25 cellular contexts compared by ENCODE assay signal in genomic region chr15:40250304-40250656, GRCh38. TPM values are rescaled to one million over a fixed set of nuclear protein-coding genes. Genes with fewer than 3 reads are reported as not detected.
DNase-seq lines count a peak whose midpoint lies in the region; ATAC-seq and TF ChIP-seq lines count a peak whose summit lies in the region.
"Had no signal": no experiment of that assay in that cellular context is flagged by ENCODE, and none has a peak within 500 bp of the region (broad histone marks: within the 10 kb centered on the region; RNA-seq: fewer than 3 reads in every experiment).

No MANE protein-coding gene starts in this region.

- no peak for TF ChIP-seq CTCF in breast epithelium (IDR thresholded peaks at IDR 0.05)
- no peak for TF ChIP-seq CTCF in MCF 10A (IDR thresholded peaks at IDR 0.05; ENCODE audit: unreplicated experiment)
- no peak for TF ChIP-seq CTCF in RWPE2 (IDR thresholded peaks at IDR 0.05; ENCODE audit: poor library complexity, severe bottlenecking)
- no peak for TF ChIP-seq CTCF in esophagus squamous epithelium (IDR thresholded peaks at IDR 0.05)
- no peak for TF ChIP-seq CTCF in vagina (IDR thresholded peaks at IDR 0.05)

- peaks cover 31% of the 10 kb centered on the region for H3K36me3 Mint-ChIP-seq in MCF 10A (ENCODE audit: insufficient read depth, unreplicated experiment)
- H3K36me3 Mint-ChIP-seq: CD8-positive, alpha-beta T cell had no signal

- H3K36me3 ChIP-seq in breast epithelium (no peaks in the 10 kb centered on the region), RWPE2 (ENCODE audit: low read depth) (no peaks in the 10 kb centered on the region; the same call in 1 of the 2 replicates), esophagus squamous epithelium (peaks cover 0 to 33% (median 0%) of the 10 kb centered on the region in 3 donors), vagina (no peaks in the 10 kb centered on the region)

- no peaks in the 10 kb centered on the region for H3K9me3 ChIP-seq in breast epithelium
- H3K9me3 ChIP-seq in RWPE2 (ENCODE audit: severe bottlenecking) = no peaks in the 10 kb centered on the region
- H3K9me3 ChIP-seq in esophagus squamous epithelium = no peaks in the 10 kb centered on the region
- H3K9me3 ChIP-seq in vagina = no peaks in the 10 kb centered on the region

- H3K27ac Mint-ChIP-seq in MCF 10A (ENCODE audit: low read depth, unreplicated experiment) = no peak overlapping the region
- H3K27ac Mint-ChIP-seq: CD8-positive, alpha-beta T cell had no signal

- no peaks in the 10 kb centered on the region for H3K9me3 Mint-ChIP-seq in MCF 10A (ENCODE audit: unreplicated experiment)
- H3K9me3 Mint-ChIP-seq: CD8-positive, alpha-beta T cell; HFFc6 had no signal

- no TSS peak for BruUV-seq in MCF 10A (replicated peaks; lab: Mats Ljungman, UMichigan)

- TF ChIP-seq POLR2A in breast epithelium (IDR thresholded peaks at IDR 0.05) = no peak
- TF ChIP-seq POLR2A in esophagus squamous epithelium (IDR thresholded peaks at IDR 0.05) = no peak
- no peak for TF ChIP-seq POLR2A in vagina (IDR thresholded peaks at IDR 0.05)

- H3K27ac ChIP-seq in breast epithelium (peak overlapping the region; percentile 54 to 64), RWPE2 (ENCODE audit: poor library complexity, severe bottlenecking) (peak overlapping the region; percentile 21), esophagus squamous epithelium (peak overlapping the region; percentile 7 to 84 (median 80)), vagina (peak overlapping the region; percentile 40)
- H3K27ac ChIP-seq: HL-60, SK-N-MC had no signal

- no peak overlapping the region for H3K4me3 ChIP-seq in breast epithelium
- H3K4me3 ChIP-seq in RWPE2 (ENCODE audit: severe bottlenecking) = no peak overlapping the region
- H3K4me3 ChIP-seq in esophagus squamous epithelium = no peak overlapping the region
- H3K4me3 ChIP-seq in vagina = no peak overlapping the region
- H3K4me3 ChIP-seq: SK-N-MC had no signal

- H3K27me3 Mint-ChIP-seq in MCF 10A (ENCODE audit: insufficient read depth, unreplicated experiment) = no peaks in the 10 kb centered on the region

- H3K4me1 ChIP-seq in breast epithelium = peaks cover 6 to 20% of the 10 kb centered on the region in 2 donors
- H3K4me1 ChIP-seq in RWPE2 (ENCODE audit: insufficient read depth, poor library complexity, severe bottlenecking) = peaks cover 29% of the 10 kb centered on the region
- H3K4me1 ChIP-seq in esophagus squamous epithelium = peaks cover 45 to 100% (median 52%) of the 10 kb centered on the region in 3 donors
- H3K4me1 ChIP-seq in vagina = peaks cover 59% of the 10 kb centered on the region

- ATAC-seq in RWPE2 (ENCODE audit: low read depth) = no peak
- ATAC-seq: CD8-positive, alpha-beta T cell; HepG2 had no signal

- H3K4me3 Mint-ChIP-seq in MCF 10A (ENCODE audit: unreplicated experiment) = no peak overlapping the region
- H3K4me3 Mint-ChIP-seq: CD8-positive, alpha-beta T cell had no signal

- DNase-seq in breast epithelium (ENCODE audit: low spot score in 2 of 2) (no peak), MCF 10A (ENCODE audit: unreplicated experiment) (no peak), RWPE2 (ENCODE audit: low spot score) (no peak), esophagus squamous epithelium (lab: John Stamatoyannopoulos, UW) (no peak), vagina (ENCODE audit: extremely low spot score in 2 of 2) (no peak), AG20443 (ENCODE audit: low spot score) (no peak)
- DNase-seq in activated CD4-positive, alpha-beta T cell treated with anti-CD3 and anti-CD28 coated beads for 4 hours = no peak
- DNase-seq: 8988T; AML-193; CD8-positive, alpha-beta T cell; DND-41; HFFc6; KG1; NCI-H1092 treated with DMSO at 0.1 percent for 48 hours; NCI-H146; NCI-H2029; NCI-H226; NCI-H510A treated with DMSO at 0.1 percent for 48 hours; NCI-H82; SHP77 treated with DMSO at 0.1 percent for 48 hours had no signal

- peaks cover 12% of the 10 kb centered on the region for H3K4me1 Mint-ChIP-seq in MCF 10A (ENCODE audit: insufficient read depth, unreplicated experiment)

- POLR2A ChIA-PET in MCF 10A (lab: Yijun Ruan, JAX) = interaction anchor here (0.8 to 1.7 kb wide), 5 partner anchors 9 to 147 kb away, joined by 3 to 7 read pairs (median 4); partner anchors contain the start of gene PAK6

- H3K27me3 ChIP-seq in breast epithelium (no peaks in the 10 kb centered on the region), RWPE2 (ENCODE audit: insufficient read depth, poor library complexity, severe bottlenecking) (no peaks in the 10 kb centered on the region), esophagus squamous epithelium (peaks cover 0 to 34% (median 0%) of the 10 kb centered on the region in 4 donors), vagina (no peaks in the 10 kb centered on the region)

- WGBS in esophagus squamous epithelium, 2 donors = 65 to 80% methylated on average over 6 to 8 of the region's 8 CpGs

- CTCF ChIA-PET in MCF 10A (lab: Yijun Ruan, JAX) = interaction anchor here (1.7 to 2.6 kb wide), 2 partner anchors 24 to 33 kb away, joined by 12 to 13 read pairs; no protein-coding TSS in a partner anchor

- intact Hi-C loops in breast epithelium (cut with DNase I; ENCODE audit: low total_unique reads) = no loop called here
- intact Hi-C loops in MCF 10A (cut with micrococcal nuclease) = no loop called here
- intact Hi-C loops in esophagus squamous epithelium (cut with DNase I) = no loop called here
- intact Hi-C loops in vagina (cut with DNase I) = no loop called here

RNA-seq across cellular contexts. Expression of gene PAK6, which starts 11.4 kb away (rescaled TPM):
- total RNA-seq in breast epithelium (10 to 100 TPM in 1 of 3 donors, 1 to 10 TPM in 1, under 1 TPM in 1; 0.80 to 11.0 (median 9.5) TPM), MCF 10A (2022) (9.3 and 9.5 TPM in 2 replicates), esophagus squamous epithelium (10 to 100 TPM; 31.5 to 53.5 (median 37.2) TPM), vagina (19.9 TPM)
- total RNA-seq: HFFc6 had no signal

RNA-seq across cellular contexts. Expression of gene ANKRD63, which starts 32.6 kb away (rescaled TPM):
- total RNA-seq in breast epithelium (not detected), MCF 10A (2022) (not detected in 2 replicates), esophagus squamous epithelium (not detected), vagina (not detected)
- total RNA-seq: CD8-positive, alpha-beta T cell; HepG2; HFFc6; HT-29; OCI-LY7 had no signal

RNA-seq across cellular contexts. Expression of gene PLCB2, which starts 57.5 kb away (rescaled TPM):
- total RNA-seq in breast epithelium (10 to 100 TPM in 2 of 3 donors, 1 to 10 TPM in 1; 4.3 to 17.9 (median 13.6) TPM), MCF 10A (2022) (0.15 and 0.84 TPM in 2 replicates), esophagus squamous epithelium (10 to 100 TPM in 3 of 4 donors, 1 to 10 TPM in 1; 6.1 to 15.9 (median 10.4) TPM), vagina (14.0 TPM)
- total RNA-seq: HepG2 had no signal

Comparison
In these comparisons a context has a peak if more than half of its experiments do, and no peak if none do; other contexts are left out.
1. H3K27ac ChIP-seq: peak in every context shown above with its lines; median percentile 80 in esophagus squamous epithelium; 59 in breast epithelium; 40 in vagina; 21 in RWPE2.